8 cellular contexts compared by ENCODE assay signal in genomic region chr21:43775795-43776430, GRCh38. TPM values are rescaled to one million over a fixed set of nuclear protein-coding genes. Genes with fewer than 3 reads are reported as not detected.
DNase-seq lines count a peak whose midpoint lies in the region; ATAC-seq and TF ChIP-seq lines count a peak whose summit lies in the region.

TSS of gene CSTB (minus strand) at chr21:43776308. CDS start at chr21:43776269, 39 bp downstream.

- H3K9me3 ChIP-seq in SK-N-SH: no peaks in the 10 kb centered on the region
- H3K9me3 ChIP-seq in osteoblast (ENCODE audit: low read depth, low read length): no peaks in the 10 kb centered on the region
- no peaks in the 10 kb centered on the region for H3K9me3 ChIP-seq in thoracic aorta

- no peaks in the 10 kb centered on the region for H4K20me1 ChIP-seq in SK-N-SH (ENCODE audit: insufficient read depth)
- H4K20me1 ChIP-seq in osteoblast (ENCODE audit: insufficient read depth, low read length): peaks cover 10% of the 10 kb centered on the region

- TF ChIP-seq RAD21 in Ishikawa (IDR thresholded peaks at IDR 0.05; ENCODE audit: low read depth) (no peak), SK-N-SH (IDR thresholded peaks at IDR 0.05; ENCODE audit: low read length) (no peak)

- CTCF ChIA-PET in SK-N-SH (lab: Yijun Ruan, JAX): no interaction called here

- 2% methylated on average over 27 of the region's 71 CpGs for WGBS in SK-N-SH (ENCODE audit: low lambda C conversion rate)

- H3K4me2 ChIP-seq in SK-N-SH (peak within 1 kb of the TSS; percentile 85), osteoblast (ENCODE audit: insufficient read depth, low read length) (peak within 1 kb of the TSS; percentile 95)

- TF ChIP-seq CTCF in SK-N-SH (IDR thresholded peaks at IDR 0.05) (no peak), osteoblast (IDR thresholded peaks at IDR 0.05; ENCODE audit: extremely low read depth, low read depth, low read length) (no peak), thoracic aorta (IDR thresholded peaks at IDR 0.05) (no peak)

- H3K4me3 ChIP-seq in SK-N-SH (ENCODE audit: low read depth in 2 of 2, low read length in 1 of 2) (peak within 1 kb of the TSS; percentile 75 to 90), osteoblast (ENCODE audit: insufficient read depth, low read length) (peak within 1 kb of the TSS; percentile 91), thoracic aorta (peak within 1 kb of the TSS; percentile 98)

- ATAC-seq in GM21360 (IDR thresholded peaks at IDR 0.05; ENCODE audit: unreplicated experiment) (peak; percentile 58), thoracic aorta (ENCODE audit: insufficient number of reproducible peaks, low FRiP score, low read depth) (peak; percentile 43)

- peaks cover 17% of the 10 kb centered on the region for H3F3A ChIP-seq in SK-N-SH (replicated peaks; ENCODE audit: insufficient read depth)

- H2AFZ ChIP-seq in SK-N-SH (ENCODE audit: low read depth): peak within 1 kb of the TSS; percentile 71; the same call in 1 of the 2 replicates
- H2AFZ ChIP-seq in osteoblast (ENCODE audit: low read length): peak within 1 kb of the TSS; percentile 77

- H3K27me3 ChIP-seq in SK-N-SH (ENCODE audit: insufficient read depth): no peaks in the 10 kb centered on the region
- H3K27me3 ChIP-seq in osteoblast (ENCODE audit: insufficient read depth, low read length): no peaks in the 10 kb centered on the region
- no peaks in the 10 kb centered on the region for H3K27me3 ChIP-seq in thoracic aorta (replicated peaks; ENCODE audit: insufficient read depth)

- H3K9me2 ChIP-seq in SK-N-SH: no peaks in the 10 kb centered on the region

- POLR2A ChIA-PET in SK-N-SH (lab: Yijun Ruan, JAX): no interaction called here

- no peak for TF ChIP-seq EP300 in Ishikawa (IDR thresholded peaks at IDR 0.05; ENCODE audit: borderline replicate concordance)
- no peak for TF ChIP-seq EP300 in SK-N-SH (IDR thresholded peaks at IDR 0.05; ENCODE audit: borderline replicate concordance in 1 of 2, low read depth in 1 of 2, low read length in 1 of 2)

- DNase-seq in Caki2 (ENCODE audit: low read depth) (no peak), SK-N-SH (peak; percentile 95), glomerular endothelial cell (ENCODE audit: extremely low read depth, low read depth, low spot score) (no peak), osteoblast (ENCODE audit: insufficient read length, low spot score, missing footprints) (peak; percentile 96), thoracic aorta (ENCODE audit: low spot score) (peak; percentile 38)
- DNase-seq in activated naive CD4-positive, alpha-beta T cell treated with anti-CD3 and anti-CD28 coated beads, Interleukin-2, amount 50 U/mL, for 16 hours: peak; percentile 87

- H3K79me2 ChIP-seq in SK-N-SH (ENCODE audit: insufficient read depth) (peaks cover 17% of the 10 kb centered on the region; the same call in 1 of the 2 replicates), osteoblast (ENCODE audit: insufficient read depth, low read length) (peaks cover 29% of the 10 kb centered on the region)

- H3K4me1 ChIP-seq in SK-N-SH (ENCODE audit: control insufficient read depth in 1 of 2, insufficient read depth in 2 of 2, low read depth in 1 of 2, low read length in 1 of 2): peaks cover 0 to 6% of the 10 kb centered on the region in 2 experiments; a peak in 1 of 4 replicates
- peaks cover 8% of the 10 kb centered on the region for H3K4me1 ChIP-seq in osteoblast (ENCODE audit: insufficient read depth, low read length)
- H3K4me1 ChIP-seq in thoracic aorta (ENCODE audit: control insufficient read depth in 1 of 2, low read depth in 2 of 2): peaks cover 9 to 16% of the 10 kb centered on the region in 2 donors

- peak within 1 kb of the TSS; percentile 54 to 68 for H3K27ac ChIP-seq in SK-N-SH (ENCODE audit: low read depth in 2 of 2, low read length in 1 of 2)
- H3K27ac ChIP-seq in osteoblast (ENCODE audit: low read depth, low read length): peak within 1 kb of the TSS; percentile 51
- H3K27ac ChIP-seq in thoracic aorta: peak within 1 kb of the TSS; percentile 81 to 83

- in situ Hi-C loops in Caki2 (cut with HindIII; ENCODE audit: low pct_unique_long_range_greater_than_20kb, low sequenced_read_pairs): no loop called here

- H3K36me3 ChIP-seq in SK-N-SH (replicated peaks in 1 of 2; ENCODE audit: control insufficient read depth in 1 of 2, insufficient read depth in 2 of 2, low read length in 1 of 2) (peaks cover 10 to 13% of the 10 kb centered on the region in 2 experiments), osteoblast (ENCODE audit: insufficient read depth, low read length) (peaks cover 12% of the 10 kb centered on the region), thoracic aorta (peaks cover 13% of the 10 kb centered on the region)

- H3K9ac ChIP-seq in SK-N-SH: peak within 1 kb of the TSS; percentile 84

TF ChIP-seq in Ishikawa, 13 proteins besides CTCF, POLR2A, EP300 and RAD21 (continues in another document):
- TF ChIP-seq TAF1 (IDR thresholded peaks at IDR 0.05; ENCODE audit: low read depth): 0 out of 2 replicates have a peak, but pooled peaks have one; percentile 58
- TF ChIP-seq NFIC (IDR thresholded peaks at IDR 0.05): peak; percentile 10; the same call in 1 of the 2 replicates
- no peak for TF ChIP-seq YY1 (IDR thresholded peaks at IDR 0.05; ENCODE audit: low read depth)
- TF ChIP-seq ZBTB7A (IDR thresholded peaks at IDR 0.05; ENCODE audit: low read depth): no peak
- TF ChIP-seq CREB1 (IDR thresholded peaks at IDR 0.05; ENCODE audit: low read depth): no peak
- no peak for TF ChIP-seq FOXM1 (IDR thresholded peaks at IDR 0.05; ENCODE audit: borderline replicate concordance, low read depth)
- TF ChIP-seq TEAD4 (IDR thresholded peaks at IDR 0.05): peak; percentile 30; the same call in 1 of the 2 replicates
- TF ChIP-seq REST (IDR thresholded peaks at IDR 0.05; ENCODE audit: low read depth): no peak

TF ChIP-seq in SK-N-SH, 30 proteins besides CTCF, POLR2A, EP300 and RAD21 (continues in another document):
- TF ChIP-seq USF2 (IDR thresholded peaks at IDR 0.05; ENCODE audit: borderline replicate concordance, low read depth, low read length) (peak; percentile 73), FOXJ3 (CRISPR knock-in tag; IDR thresholded peaks at IDR 0.05) (no peak), TCF12 (IDR thresholded peaks at IDR 0.05) (no peak), TAF1 (IDR thresholded peaks at IDR 0.05; ENCODE audit: borderline replicate concordance, low read depth, low read length) (peak; percentile 75), SIN3A (IDR thresholded peaks at IDR 0.05; ENCODE audit: borderline replicate concordance, low read depth, low read length) (no peak), RFX5 (IDR thresholded peaks at IDR 0.05; ENCODE audit: low read length) (no peak), ZBTB33 (IDR thresholded peaks at IDR 0.05; ENCODE audit: borderline replicate concordance, low read depth) (no peak), REST (IDR thresholded peaks at IDR 0.05; ENCODE audit: low read depth, low read length) (no peak)

RNA-seq across cellular contexts. Expression of gene CSTB, which starts in this region (rescaled TPM):
- total RNA-seq in Caki2 (2014; rRNA removed; shearing (Covaris generic); ENCODE audit: low replicate concordance): 20.5 and 23.1 TPM in 2 replicates
- 64.5 and 101 TPM in 2 replicates for polyA plus RNA-seq in SK-N-SH (2012; rRNA removed)
- 74.5 and 76.9 TPM in 2 replicates for polyA plus RNA-seq in SK-N-SH (2012; cell fraction: cytosol; rRNA removed)
- 34.0 and 36.2 TPM in 2 replicates for polyA plus RNA-seq in SK-N-SH (2012; cell fraction: nucleus; rRNA removed)
- total RNA-seq in glomerular endothelial cell (33.0 and 55.5 TPM in 2 replicates), osteoblast (14.8 and 18.3 TPM in 2 replicates), thoracic aorta (1 to 10 TPM; 2.3 to 8.4 TPM)

Comparison
In these comparisons a context has a peak if more than half of its experiments do, and no peak if none do; other contexts are left out.
1. DNase-seq: peak in SK-N-SH (single experiment), activated naive CD4-positive, alpha-beta T cell treated with anti-CD3 and anti-CD28 coated beads, Interleukin-2, amount 50 U/mL, for 16 hours (single experiment), osteoblast (single experiment) and thoracic aorta (single experiment); none in Caki2 (single experiment) and glomerular endothelial cell (single experiment).
2. Peak in every context shown above with its lines, with median percentiles within 50 percentile points of each other: H3K27ac ChIP-seq and H3K4me3 ChIP-seq.